ENCODE assay signal across 1 cellular context in genomic region chr6:43768506-43768860, GRCh38.
TF ChIP-seq lines count a peak whose summit lies in the region.

No MANE protein-coding gene starts in this region.

TF ChIP-seq in H1, 55 proteins besides CTCF, POLR2A, EP300 and RAD21:
- TF ChIP-seq POLR2AphosphoS5 (IDR thresholded peaks at IDR 0.05; ENCODE audit: low read depth, low read length) (no peak), SP2 (IDR thresholded peaks at IDR 0.05; ENCODE audit: low read length) (no peak), ATF3 (IDR thresholded peaks at IDR 0.05; ENCODE audit: insufficient read depth, low read depth, low read length) (no peak), CTBP2 (IDR thresholded peaks at IDR 0.05; ENCODE audit: borderline replicate concordance, insufficient read depth, insufficient read length, low read length) (no peak), BCL11A (IDR thresholded peaks at IDR 0.05; ENCODE audit: low read depth in 2 of 2, low read length in 2 of 2) (no peak), BACH1 (IDR thresholded peaks at IDR 0.05; ENCODE audit: low read length) (no peak), SRF (IDR thresholded peaks at IDR 0.05; ENCODE audit: low read depth, low read length) (no peak), SP4 (IDR thresholded peaks at IDR 0.05; ENCODE audit: low read length) (no peak), SAP30 (IDR thresholded peaks at IDR 0.05; ENCODE audit: insufficient read depth, insufficient replicate concordance, low read length) (no peak)
